In genomic region chr3:54915976-54916375, GRCh38 we compare ENCODE assay signal across 38 cellular contexts. TPM values are rescaled to one million over a fixed set of nuclear protein-coding genes. Genes with fewer than 3 reads are reported as not detected.
"Had no signal": no experiment of that assay in that cellular context is flagged by ENCODE, and none has a peak within 500 bp of the region (broad histone marks: within the 10 kb centered on the region; RNA-seq: fewer than 3 reads in every experiment).

No MANE protein-coding gene starts in this region.

- H3K4me3 ChIP-seq: adrenal gland, body of pancreas, breast epithelium had no signal

- H3K9me3 Mint-ChIP-seq: activated CD4-positive, alpha-beta memory T cell treated with anti-CD3 and anti-CD28 coated beads, Interleukin-2, amount 10 ng/mL, durations not matched to agents 7 days and 5 days; activated naive CD4-positive, alpha-beta T cell treated with anti-CD3 and anti-CD28 coated beads, Interleukin-2, amount 50 U/mL, for 24 hours; T-helper 2 cell treated with Interferon-gamma antibody and Interleukin-4, amounts not matched to agents 5 μg/mL and 100 μg/mL, for 36 hours had no signal

- H3K9me3 ChIP-seq: adrenal gland, body of pancreas, breast epithelium had no signal

- H3K27me3 Mint-ChIP-seq: activated CD4-positive, alpha-beta memory T cell treated with anti-CD3 and anti-CD28 coated beads, Interleukin-2, amount 10 ng/mL, durations not matched to agents 7 days and 5 days; activated CD4-positive, alpha-beta T cell treated with anti-CD3 and anti-CD28 coated beads for 36 hours; activated CD4-positive, alpha-beta T cell treated with anti-CD3 and anti-CD28 coated beads, Interleukin-2, amount 10 ng/mL, durations not matched to agents 7 days and 5 days; activated CD8-positive, alpha-beta memory T cell treated with anti-CD3 and anti-CD28 coated beads, Interleukin-2, amount 10 ng/mL, durations not matched to agents 7 days and 5 days; activated naive CD4-positive, alpha-beta T cell treated with anti-CD3 and anti-CD28 coated beads, Interleukin-2, amount 10 ng/mL, durations not matched to agents 7 days and 5 days; activated naive CD4-positive, alpha-beta T cell treated with anti-CD3 and anti-CD28 coated beads, Interleukin-2, amount 50 U/mL, for 24 hours; activated naive CD8-positive, alpha-beta T cell; activated T-cell treated with anti-CD3 and anti-CD28 coated beads, Interleukin-2, amount 50 U/mL, for 24 hours had no signal

- H3K4me1 ChIP-seq: body of pancreas, breast epithelium had no signal

- H3K27ac ChIP-seq: adrenal gland, body of pancreas, brain microvascular endothelial cell, breast epithelium, WERI-Rb-1 had no signal

- H3K4me3 Mint-ChIP-seq: activated CD4-positive, alpha-beta memory T cell treated with anti-CD3 and anti-CD28 coated beads, Interleukin-2, amount 10 ng/mL, durations not matched to agents 7 days and 5 days; activated CD4-positive, alpha-beta T cell treated with anti-CD3 and anti-CD28 coated beads for 36 hours; activated CD4-positive, alpha-beta T cell treated with anti-CD3 and anti-CD28 coated beads, Interleukin-2, amount 10 ng/mL, durations not matched to agents 7 days and 5 days; activated CD8-positive, alpha-beta memory T cell treated with anti-CD3 and anti-CD28 coated beads, Interleukin-2, amount 10 ng/mL, durations not matched to agents 7 days and 5 days; activated CD8-positive, alpha-beta T cell treated with anti-CD3 and anti-CD28 coated beads, Interleukin-2, amount 10 ng/mL, durations not matched to agents 7 days and 5 days; activated naive CD4-positive, alpha-beta T cell treated with anti-CD3 and anti-CD28 coated beads, Interleukin-2, amount 10 ng/mL, durations not matched to agents 7 days and 5 days; activated naive CD4-positive, alpha-beta T cell treated with anti-CD3 and anti-CD28 coated beads, Interleukin-2, amount 50 U/mL, for 24 hours; activated naive CD8-positive, alpha-beta T cell; activated T-cell treated with anti-CD3 and anti-CD28 coated beads, Interleukin-2, amount 50 U/mL, for 24 hours; T-helper 1 cell treated with Interleukin-12 subunit alpha and Interleukin-12 subunit beta and Interleukin-4 antibody, amounts not matched to agents 30 μg/mL and 1 μg/mL, for 36 hours; T-helper 2 cell treated with Interferon-gamma antibody and Interleukin-4, amounts not matched to agents 5 μg/mL and 100 μg/mL, for 36 hours; WTC11 had no signal

- H3K4me1 Mint-ChIP-seq: activated CD4-positive, alpha-beta memory T cell treated with anti-CD3 and anti-CD28 coated beads, Interleukin-2, amount 10 ng/mL, durations not matched to agents 7 days and 5 days; activated CD4-positive, alpha-beta T cell treated with anti-CD3 and anti-CD28 coated beads for 36 hours; activated CD4-positive, alpha-beta T cell treated with anti-CD3 and anti-CD28 coated beads, Interleukin-2, amount 10 ng/mL, durations not matched to agents 7 days and 5 days; activated CD8-positive, alpha-beta memory T cell treated with anti-CD3 and anti-CD28 coated beads, Interleukin-2, amount 10 ng/mL, durations not matched to agents 7 days and 5 days; activated naive CD4-positive, alpha-beta T cell treated with anti-CD3 and anti-CD28 coated beads, Interleukin-2, amount 10 ng/mL, durations not matched to agents 7 days and 5 days; activated naive CD4-positive, alpha-beta T cell treated with anti-CD3 and anti-CD28 coated beads, Interleukin-2, amount 50 U/mL, for 24 hours; WTC11 had no signal

- H3K27me3 ChIP-seq: adrenal gland, body of pancreas, brain microvascular endothelial cell, breast epithelium had no signal

- H3K36me3 Mint-ChIP-seq: activated CD8-positive, alpha-beta memory T cell treated with anti-CD3 and anti-CD28 coated beads, Interleukin-2, amount 10 ng/mL, durations not matched to agents 7 days and 5 days; activated naive CD4-positive, alpha-beta T cell treated with anti-CD3 and anti-CD28 coated beads, Interleukin-2, amount 10 ng/mL, durations not matched to agents 7 days and 5 days; activated naive CD4-positive, alpha-beta T cell treated with anti-CD3 and anti-CD28 coated beads, Interleukin-2, amount 50 U/mL, for 24 hours; activated naive CD8-positive, alpha-beta T cell had no signal

- ATAC-seq: activated CD4-positive, alpha-beta T cell treated with anti-CD3 and anti-CD28 coated beads for 36 hours; activated CD4-positive, CD25-positive, alpha-beta regulatory T cell treated with anti-CD3 and anti-CD28 coated beads, Interleukin-2, amount 50 U/mL, for 24 hours; activated CD8-positive, alpha-beta memory T cell treated with anti-CD3 and anti-CD28 coated beads, Interleukin-2, amount 10 ng/mL, durations not matched to agents 7 days and 5 days; activated CD8-positive, alpha-beta T cell treated with anti-CD3 and anti-CD28 coated beads, Interleukin-2, amount 10 ng/mL, durations not matched to agents 7 days and 5 days; body of pancreas; WTC11 had no signal

- H3K27ac Mint-ChIP-seq: activated CD4-positive, alpha-beta memory T cell treated with anti-CD3 and anti-CD28 coated beads, Interleukin-2, amount 10 ng/mL, durations not matched to agents 7 days and 5 days; activated CD4-positive, alpha-beta T cell treated with anti-CD3 and anti-CD28 coated beads for 36 hours; activated CD4-positive, alpha-beta T cell treated with anti-CD3 and anti-CD28 coated beads, Interleukin-2, amount 10 ng/mL, durations not matched to agents 7 days and 5 days; activated CD8-positive, alpha-beta memory T cell treated with anti-CD3 and anti-CD28 coated beads, Interleukin-2, amount 10 ng/mL, durations not matched to agents 7 days and 5 days; activated CD8-positive, alpha-beta T cell treated with anti-CD3 and anti-CD28 coated beads, Interleukin-2, amount 10 ng/mL, durations not matched to agents 7 days and 5 days; activated naive CD4-positive, alpha-beta T cell treated with anti-CD3 and anti-CD28 coated beads, Interleukin-2, amount 10 ng/mL, durations not matched to agents 7 days and 5 days; activated naive CD4-positive, alpha-beta T cell treated with anti-CD3 and anti-CD28 coated beads, Interleukin-2, amount 50 U/mL, for 24 hours; activated naive CD8-positive, alpha-beta T cell; activated T-cell treated with anti-CD3 and anti-CD28 coated beads, Interleukin-2, amount 50 U/mL, for 24 hours; activated T-helper 2 cell treated with anti-CD3 and anti-CD28 coated beads, Interferon-gamma antibody, Interleukin-2, Interleukin-4, amounts not matched to agents 10 μg/mL and 5 μg/mL and 100 μg/mL, durations not matched to agents 14 hours and 24 hours and 36 hours; T-helper 1 cell treated with Interleukin-12 subunit alpha and Interleukin-12 subunit beta and Interleukin-4 antibody, amounts not matched to agents 30 μg/mL and 1 μg/mL, for 36 hours; T-helper 2 cell treated with Interferon-gamma antibody and Interleukin-4, amounts not matched to agents 5 μg/mL and 100 μg/mL, for 36 hours; WTC11 had no signal

- DNase-seq: activated CD4-positive, alpha-beta memory T cell treated with anti-CD3 and anti-CD28 coated beads, Interleukin-2, amount 10 ng/mL, durations not matched to agents 7 days and 5 days; activated CD4-positive, alpha-beta T cell treated with anti-CD3 and anti-CD28 coated beads for 1 hour; activated CD4-positive, alpha-beta T cell treated with anti-CD3 and anti-CD28 coated beads for 36 hours; activated CD4-positive, alpha-beta T cell treated with anti-CD3 and anti-CD28 coated beads for 48 hours; activated CD4-positive, alpha-beta T cell treated with anti-CD3 and anti-CD28 coated beads, Interleukin-2, amount 10 ng/mL, durations not matched to agents 7 days and 5 days; activated CD4-positive, alpha-beta T cell treated with anti-CD3 and anti-CD28 coated beads, Interleukin-2, amount 50 U/mL, for 48 hours; activated CD4-positive, CD25-positive, alpha-beta regulatory T cell; activated CD8-positive, alpha-beta memory T cell treated with anti-CD3 and anti-CD28 coated beads for 24 hours; activated CD8-positive, alpha-beta memory T cell treated with anti-CD3 and anti-CD28 coated beads, Interleukin-2, amount 10 ng/mL, durations not matched to agents 7 days and 5 days; activated CD8-positive, alpha-beta memory T cell treated with anti-CD3 and anti-CD28 coated beads, Interleukin-2, amount 50 U/mL, for 48 hours; activated CD8-positive, alpha-beta T cell treated with anti-CD3 and anti-CD28 coated beads, Interleukin-2, amount 10 ng/mL, durations not matched to agents 7 days and 5 days; activated effector memory CD4-positive, alpha-beta T cell treated with Interleukin-2 at 50 U/mL for 16 hours; activated gamma-delta T cell; activated naive CD4-positive, alpha-beta T cell treated with anti-CD3 and anti-CD28 coated beads, Interleukin-2, amount 10 ng/mL, durations not matched to agents 7 days and 5 days; activated naive CD4-positive, alpha-beta T cell treated with Interleukin-2 at 50 U/mL for 16 hours; activated T-cell treated with anti-CD3 and anti-CD28 coated beads, Interleukin-2, amount 50 U/mL, for 24 hours; activated T-cell treated with anti-CD3 and anti-CD28 coated beads, Interleukin-2, amount 50 U/mL, for 48 hours; amniotic stem cell; aorta; body of pancreas; brain microvascular endothelial cell; central memory CD4-positive, alpha-beta T cell; T-helper 1 cell; T-helper 2 cell; T-helper 9 cell; WERI-Rb-1 had no signal

- H3K36me3 ChIP-seq: adrenal gland, brain microvascular endothelial cell, breast epithelium, WERI-Rb-1 had no signal

RNA-seq across cellular contexts. Expression of gene LRTM1, which starts 11.9 kb away (rescaled TPM):
- total RNA-seq: activated CD4-positive, alpha-beta memory T cell treated with anti-CD3 and anti-CD28 coated beads, Interleukin-2, amount 10 ng/mL, durations not matched to agents 7 days and 5 days; activated CD4-positive, alpha-beta T cell treated with anti-CD3 and anti-CD28 coated beads for 36 hours; activated CD4-positive, alpha-beta T cell treated with anti-CD3 and anti-CD28 coated beads, Interleukin-2, amount 10 ng/mL, durations not matched to agents 7 days and 5 days; activated CD8-positive, alpha-beta memory T cell treated with anti-CD3 and anti-CD28 coated beads, Interleukin-2, amount 10 ng/mL, durations not matched to agents 7 days and 5 days; activated CD8-positive, alpha-beta T cell treated with anti-CD3 and anti-CD28 coated beads, Interleukin-2, amount 10 ng/mL, durations not matched to agents 7 days and 5 days; activated T-helper 2 cell treated with anti-CD3 and anti-CD28 coated beads, Interferon-gamma antibody, Interleukin-2, Interleukin-4, amounts not matched to agents 10 μg/mL and 5 μg/mL and 100 μg/mL, durations not matched to agents 14 hours and 24 hours and 36 hours; adrenal gland; aorta; astrocyte; body of pancreas; breast epithelium; cardiac septum; cerebellum; WTC11 had no signal
